30 cellular contexts compared by ENCODE assay signal in the genomic region with DNA sequence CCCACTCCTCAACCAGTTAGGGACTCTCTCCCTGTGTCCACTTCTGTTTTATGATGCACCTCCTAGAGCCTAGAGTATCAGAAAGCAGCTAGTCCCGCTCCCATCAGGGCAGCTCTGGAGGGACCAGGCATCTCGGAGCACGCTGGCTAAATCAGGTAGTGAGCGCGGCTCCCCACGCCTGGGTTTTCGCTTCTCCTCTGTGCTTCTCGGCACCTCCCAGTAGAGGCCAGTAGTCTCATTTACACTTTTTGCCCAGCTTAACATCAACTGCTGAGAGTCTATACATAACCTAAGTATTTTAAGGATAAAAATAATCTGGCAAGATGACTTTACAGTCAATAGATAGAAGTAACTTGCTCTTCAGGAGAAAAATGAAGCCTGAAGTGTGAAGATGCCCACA.
"Had no signal": no experiment of that assay in that cellular context is flagged by ENCODE, and none has a peak within 500 bp of the region (broad histone marks: within the 10 kb centered on the region; RNA-seq: fewer than 3 reads in every experiment).

No MANE protein-coding gene starts in this region.

- ATAC-seq: activated naive CD4-positive, alpha-beta T cell treated with anti-CD3 and anti-CD28 coated beads, Interleukin-2, amount 50 U/mL, for 72 hours; activated T-cell treated with anti-CD3 and anti-CD28 coated beads, Interleukin-2, amount 50 U/mL, for 4 hours; body of pancreas; PC-3 had no signal

- H3K36me3 ChIP-seq: adrenal gland, breast epithelium, Peyer's patch had no signal

- H3K27me3 ChIP-seq: adrenal gland, body of pancreas, Peyer's patch had no signal

- H3K4me3 ChIP-seq: adrenal gland, body of pancreas, breast epithelium, Peyer's patch had no signal

- H3K4me3 Mint-ChIP-seq: activated B cell treated with CpG ODN at 0.5 μM for 24 hours; activated CD4-positive, alpha-beta memory T cell treated with anti-CD3 and anti-CD28 coated beads for 36 hours; activated naive CD4-positive, alpha-beta T cell treated with anti-CD3 and anti-CD28 coated beads for 36 hours; activated T-cell treated with anti-CD3 and anti-CD28 coated beads, Interleukin-2, amount 50 U/mL, for 4 hours; activated T-helper 1 cell treated with anti-CD3 and anti-CD28 coated beads, Interleukin-12 subunit alpha, Interleukin-12 subunit beta, Interleukin-2, Interleukin-4 antibody, amounts not matched to agents 30 ng/mL and 10 ng/mL and 1 ng/mL, durations not matched to agents 14 hours and 24 hours and 36 hours had no signal

- FAIRE-seq: astrocyte, TTC549 had no signal

- H3K27ac Mint-ChIP-seq: activated B cell treated with CpG ODN at 0.5 μM for 24 hours; activated CD4-positive, alpha-beta memory T cell treated with anti-CD3 and anti-CD28 coated beads for 36 hours; activated naive CD4-positive, alpha-beta T cell treated with anti-CD3 and anti-CD28 coated beads for 36 hours; activated naive CD4-positive, alpha-beta T cell treated with anti-CD3 and anti-CD28 coated beads, Interleukin-2, amount 50 U/mL, for 72 hours; activated T-helper 1 cell treated with anti-CD3 and anti-CD28 coated beads, Interleukin-12 subunit alpha, Interleukin-12 subunit beta, Interleukin-2, Interleukin-4 antibody, amounts not matched to agents 30 ng/mL and 10 ng/mL and 1 ng/mL, durations not matched to agents 14 hours and 24 hours and 36 hours had no signal

- H3K4me1 ChIP-seq: adrenal gland, body of pancreas, breast epithelium, Peyer's patch had no signal

- DNase-seq: activated B cell treated with CpG ODN at 0.5 μM for 24 hours; activated CD4-positive, alpha-beta memory T cell treated with anti-CD3 and anti-CD28 coated beads for 36 hours; activated CD4-positive, alpha-beta T cell treated with anti-CD3 and anti-CD28 coated beads for 4 hours; activated CD4-positive, alpha-beta T cell treated with anti-CD3 and anti-CD28 coated beads, Interleukin-2, amount 50 U/mL, for 1 hour; activated CD4-positive, CD25-positive, alpha-beta regulatory T cell treated with anti-CD3 and anti-CD28 coated beads, Interleukin-2, amount 50 U/mL, for 72 hours; activated CD8-positive, alpha-beta memory T cell treated with anti-CD3 and anti-CD28 coated beads, Interleukin-2, amount 50 U/mL, for 4 hours; activated gamma-delta T cell treated with Interleukin-2 at 50 U/mL for 16 hours; activated naive CD4-positive, alpha-beta T cell treated with anti-CD3 and anti-CD28 coated beads for 36 hours; activated T-cell treated with anti-CD3 and anti-CD28 coated beads for 4 hours; activated T-cell treated with anti-CD3 and anti-CD28 coated beads, Interleukin-2, amount 50 U/mL, for 4 hours; adrenal gland; body of pancreas; NCI-H1048; NCI-H1105 treated with DMSO at 0.1 percent for 48 hours; NCI-H1436; NCI-H1694; NCI-H1930; NCI-H2081 treated with DMSO at 0.1 percent for 48 hours; NCI-H345; NCI-H524 treated with DMSO at 0.1 percent for 48 hours; NK-92 treated with Interleukin-12 subunit alpha and Interleukin-12 subunit beta, amount 100 ng/mL, for 24 hours; PC-3; Peyer's patch; RPMI8226; SIG-M5 had no signal

- H3K36me3 Mint-ChIP-seq: activated CD4-positive, alpha-beta memory T cell treated with anti-CD3 and anti-CD28 coated beads for 36 hours; activated naive CD4-positive, alpha-beta T cell treated with anti-CD3 and anti-CD28 coated beads, Interleukin-2, amount 50 U/mL, for 72 hours had no signal

- H3K4me1 Mint-ChIP-seq: activated B cell treated with CpG ODN at 0.5 μM for 24 hours had no signal

- H3K27ac ChIP-seq: adrenal gland, body of pancreas, breast epithelium, Peyer's patch had no signal

- H3K9me3 Mint-ChIP-seq: activated B cell treated with CpG ODN at 0.5 μM for 24 hours; activated naive CD4-positive, alpha-beta T cell treated with anti-CD3 and anti-CD28 coated beads for 36 hours; activated naive CD4-positive, alpha-beta T cell treated with anti-CD3 and anti-CD28 coated beads, Interleukin-2, amount 50 U/mL, for 72 hours; activated T-cell treated with anti-CD3 and anti-CD28 coated beads, Interleukin-2, amount 50 U/mL, for 4 hours; activated T-helper 1 cell treated with anti-CD3 and anti-CD28 coated beads, Interleukin-12 subunit alpha, Interleukin-12 subunit beta, Interleukin-2, Interleukin-4 antibody, amounts not matched to agents 30 ng/mL and 10 ng/mL and 1 ng/mL, durations not matched to agents 14 hours and 24 hours and 36 hours had no signal

- H3K9me3 ChIP-seq: adrenal gland, body of pancreas, breast epithelium, Peyer's patch had no signal
